ENCODE assay signal across 9 cellular contexts in genomic region chr5:217475-217859, GRCh38. TPM values are rescaled to one million over a fixed set of nuclear protein-coding genes. Genes with fewer than 3 reads are reported as not detected.
DNase-seq lines count a peak whose midpoint lies in the region; ATAC-seq, FAIRE-seq and TF ChIP-seq lines count a peak whose summit lies in the region.
"Not testable (repeated sequence)": the region's sequence is repeated elsewhere in the genome, so short reads cannot be mapped to it uniquely, and the experiment has no call there.
"Had no signal": no experiment of that assay in that cellular context is flagged by ENCODE, and none has a peak within 500 bp of the region (broad histone marks: within the 10 kb centered on the region; RNA-seq: fewer than 3 reads in every experiment).

No MANE protein-coding gene starts in this region.

- H3K36me3 ChIP-seq in lower lobe of right lung; small intestine (ENCODE audit: control insufficient read depth in 2 of 2, insufficient read depth in 2 of 2, low read length in 2 of 2): not testable (repeated sequence)

- POLR2A ChIA-PET in CD4-positive, alpha-beta T cell (lab: Charles Lee): interaction anchor here (0.6 to 3.7 kb wide), 8 partner anchors 9 to 246 kb away, joined by 3 to 49 read pairs (median 4); partner anchors contain the start of genes LRRC14B and PDCD6

- TF ChIP-seq CTCF in CD4-positive, alpha-beta T cell (IDR thresholded peaks at IDR 0.05); epithelial cell of esophagus (IDR thresholded peaks at IDR 0.05; ENCODE audit: insufficient read depth, low read depth, low read length, missing control alignments); lower lobe of right lung (IDR thresholded peaks at IDR 0.05): not testable (repeated sequence)

- peak overlapping the region; percentile 46 for H3K27ac ChIP-seq in CD4-positive, alpha-beta T cell (ENCODE audit: low read depth, low read length)
- H3K27ac ChIP-seq in lower lobe of right lung (peak overlapping the region; percentile 93), small intestine (ENCODE audit: low read depth in 1 of 2, low read length in 1 of 2) (peak overlapping the region; percentile 22 to 94)

- peak overlapping the region; percentile 72 for H3K4me3 ChIP-seq in epithelial cell of esophagus (ENCODE audit: low read length)
- H3K4me3 ChIP-seq in lower lobe of right lung: peak overlapping the region; percentile 71
- H3K4me3 ChIP-seq in small intestine (ENCODE audit: low read depth in 1 of 2, low read length in 2 of 2): peak overlapping the region; percentile 98 to 99

- 1 to 8% (median 7%) methylated on average over 4 to 6 of the region's 6 CpGs for WGBS in small intestine, 3 donors

- H3K4me1 ChIP-seq in lower lobe of right lung: peaks cover 34% of the 10 kb centered on the region
- H3K4me1 ChIP-seq in small intestine (ENCODE audit: control insufficient read depth in 2 of 2, insufficient read depth in 1 of 2, low read depth in 1 of 2, low read length in 1 of 2): not testable (repeated sequence)

- peak in 2 of 10 experiments; percentile 17 to 29 for DNase-seq in CD4-positive, alpha-beta T cell
- DNase-seq in NCI-H69 (lab: John Stamatoyannopoulos, UW): peak; percentile 47
- peak; percentile 14 for DNase-seq in activated T-helper 1 cell treated with anti-CD3 and anti-CD28 coated beads, Interleukin-12 subunit alpha, Interleukin-12 subunit beta, Interleukin-2, Interleukin-4 antibody, amounts not matched to agents 30 ng/mL and 10 ng/mL and 1 ng/mL, durations not matched to agents 14 hours and 24 hours and 36 hours (ENCODE audit: low spot score)
- DNase-seq in epithelial cell of esophagus (ENCODE audit: low read depth): peak; percentile 21
- DNase-seq in lower lobe of right lung, small intestine: not testable (repeated sequence)

- peak overlapping the region; percentile 96 for H3K27ac Mint-ChIP-seq in CD4-positive, alpha-beta T cell
- H3K27ac Mint-ChIP-seq in activated T-helper 1 cell treated with anti-CD3 and anti-CD28 coated beads, Interleukin-12 subunit alpha, Interleukin-12 subunit beta, Interleukin-2, Interleukin-4 antibody, amounts not matched to agents 30 ng/mL and 10 ng/mL and 1 ng/mL, durations not matched to agents 14 hours and 24 hours and 36 hours: peak overlapping the region; percentile 92

- CTCF ChIA-PET in CD4-positive, alpha-beta T cell (lab: Charles Lee): interaction anchor here (1.5 to 3.1 kb wide), 2 partner anchors 14 to 29 kb away, joined by 3 to 19 read pairs; no protein-coding TSS in a partner anchor

- H3K27me3 Mint-ChIP-seq in CD4-positive, alpha-beta T cell; activated T-helper 1 cell treated with anti-CD3 and anti-CD28 coated beads, Interleukin-12 subunit alpha, Interleukin-12 subunit beta, Interleukin-2, Interleukin-4 antibody, amounts not matched to agents 30 ng/mL and 10 ng/mL and 1 ng/mL, durations not matched to agents 14 hours and 24 hours and 36 hours (ENCODE audit: insufficient read depth): not testable (repeated sequence)

- peak; percentile 63 for ATAC-seq in CD4-positive, alpha-beta T cell (ENCODE audit: poor library complexity)
- ATAC-seq in GM19438 (IDR thresholded peaks at IDR 0.05; ENCODE audit: low read depth, unreplicated experiment): peak; percentile 33
- ATAC-seq in HG02981 (IDR thresholded peaks at IDR 0.05; ENCODE audit: unreplicated experiment): peak; percentile 19
- ATAC-seq in lower lobe of right lung: peak; percentile 54 to 59

- H3K9me3 Mint-ChIP-seq in CD4-positive, alpha-beta T cell; activated T-helper 1 cell treated with anti-CD3 and anti-CD28 coated beads, Interleukin-12 subunit alpha, Interleukin-12 subunit beta, Interleukin-2, Interleukin-4 antibody, amounts not matched to agents 30 ng/mL and 10 ng/mL and 1 ng/mL, durations not matched to agents 14 hours and 24 hours and 36 hours: not testable (repeated sequence)

- peaks cover 63% of the 10 kb centered on the region for H3K4me1 Mint-ChIP-seq in CD4-positive, alpha-beta T cell (ENCODE audit: low read depth)
- peaks cover 56% of the 10 kb centered on the region for H3K4me1 Mint-ChIP-seq in activated T-helper 1 cell treated with anti-CD3 and anti-CD28 coated beads, Interleukin-12 subunit alpha, Interleukin-12 subunit beta, Interleukin-2, Interleukin-4 antibody, amounts not matched to agents 30 ng/mL and 10 ng/mL and 1 ng/mL, durations not matched to agents 14 hours and 24 hours and 36 hours (ENCODE audit: low read depth)

- intact Hi-C loops in CD4-positive, alpha-beta T cell (cut with DNase I, micrococcal nuclease): loop anchor here in 1 of 2 experiments (10.0 kb wide), 1 partner anchor 227 kb away; the partner anchor contains the start of gene EXOC3
- intact Hi-C loops in activated T-helper 1 cell treated with anti-CD3 and anti-CD28 coated beads, Interleukin-12 subunit alpha, Interleukin-12 subunit beta, Interleukin-2, Interleukin-4 antibody, amounts not matched to agents 30 ng/mL and 10 ng/mL and 1 ng/mL, durations not matched to agents 14 hours and 24 hours and 36 hours (cut with micrococcal nuclease): loop anchor here (5.0 kb wide), 2 partner anchors 225 to 245 kb away; partner anchors contain the start of gene EXOC3
- intact Hi-C loops in lower lobe of right lung (cut with DNase I): not testable (repeated sequence)

- H3K36me3 Mint-ChIP-seq in CD4-positive, alpha-beta T cell (ENCODE audit: low read depth): peaks cover 59% of the 10 kb centered on the region
- peaks cover 20% of the 10 kb centered on the region for H3K36me3 Mint-ChIP-seq in activated T-helper 1 cell treated with anti-CD3 and anti-CD28 coated beads, Interleukin-12 subunit alpha, Interleukin-12 subunit beta, Interleukin-2, Interleukin-4 antibody, amounts not matched to agents 30 ng/mL and 10 ng/mL and 1 ng/mL, durations not matched to agents 14 hours and 24 hours and 36 hours (ENCODE audit: low read depth)

- not testable (repeated sequence) for H3K27me3 ChIP-seq in CD4-positive, alpha-beta T cell (ENCODE audit: control insufficient read depth, insufficient read depth, low read length); lower lobe of right lung (ENCODE audit: low read depth); small intestine (ENCODE audit: control insufficient read depth in 2 of 2, insufficient read depth in 2 of 2, low read length in 2 of 2)

- H3K9me3 ChIP-seq in CD4-positive, alpha-beta T cell (ENCODE audit: control insufficient read depth, low read length); lower lobe of right lung; small intestine (ENCODE audit: control insufficient read depth, low read depth): not testable (repeated sequence)

- peak overlapping the region; percentile 99 for H3K4me3 Mint-ChIP-seq in CD4-positive, alpha-beta T cell
- H3K4me3 Mint-ChIP-seq in activated T-helper 1 cell treated with anti-CD3 and anti-CD28 coated beads, Interleukin-12 subunit alpha, Interleukin-12 subunit beta, Interleukin-2, Interleukin-4 antibody, amounts not matched to agents 30 ng/mL and 10 ng/mL and 1 ng/mL, durations not matched to agents 14 hours and 24 hours and 36 hours: peak overlapping the region; percentile 93

- not testable (repeated sequence) for FAIRE-seq in small intestine (lab: Jason Lieb, UNC)

RNA-seq across cellular contexts. Expression of gene CCDC127, which starts 0.5 kb away (rescaled TPM):
- 1 to 10 TPM; 1.9 to 2.8 TPM for total RNA-seq in CD4-positive, alpha-beta T cell
- 9.5 and 10.9 TPM in 2 replicates for total RNA-seq in activated T-helper 1 cell treated with anti-CD3 and anti-CD28 coated beads, Interleukin-12 subunit alpha, Interleukin-12 subunit beta, Interleukin-2, Interleukin-4 antibody, amounts not matched to agents 30 ng/mL and 10 ng/mL and 1 ng/mL, durations not matched to agents 14 hours and 24 hours and 36 hours
- total RNA-seq in lower lobe of right lung: 4.9 TPM
- 1 to 10 TPM; 1.3 to 3.1 (median 1.4) TPM for polyA plus RNA-seq in small intestine

RNA-seq across cellular contexts. Expression of gene SDHA, which starts 0.7 kb away (rescaled TPM):
- total RNA-seq in CD4-positive, alpha-beta T cell: 100 to 1,000 TPM; 244 to 245 TPM
- total RNA-seq in activated T-helper 1 cell treated with anti-CD3 and anti-CD28 coated beads, Interleukin-12 subunit alpha, Interleukin-12 subunit beta, Interleukin-2, Interleukin-4 antibody, amounts not matched to agents 30 ng/mL and 10 ng/mL and 1 ng/mL, durations not matched to agents 14 hours and 24 hours and 36 hours: 135 TPM in 2 replicates
- 89.6 TPM for total RNA-seq in lower lobe of right lung
- 100 to 1,000 TPM; 208 to 377 (median 327) TPM for polyA plus RNA-seq in small intestine

RNA-seq across cellular contexts. Expression of gene LRRC14B, which starts 26.2 kb away (rescaled TPM):
- total RNA-seq in CD4-positive, alpha-beta T cell: under 1 TPM in 1 of 2 experiments, not detected in 1; 0.14 TPM
- total RNA-seq in activated T-helper 1 cell treated with anti-CD3 and anti-CD28 coated beads, Interleukin-12 subunit alpha, Interleukin-12 subunit beta, Interleukin-2, Interleukin-4 antibody, amounts not matched to agents 30 ng/mL and 10 ng/mL and 1 ng/mL, durations not matched to agents 14 hours and 24 hours and 36 hours: not detected in 2 replicates
- total RNA-seq in lower lobe of right lung: not detected
- under 1 TPM in 1 of 3 donors, not detected in 2; 0.04 TPM for polyA plus RNA-seq in small intestine
- total RNA-seq: dermis microvascular lymphatic vessel endothelial cell had no signal

RNA-seq across cellular contexts. Expression of gene PDCD6, which starts 54.0 kb away (rescaled TPM):
- total RNA-seq in CD4-positive, alpha-beta T cell: 10 to 100 TPM; 36.9 to 38.1 TPM
- 117 and 118 TPM in 2 replicates for total RNA-seq in activated T-helper 1 cell treated with anti-CD3 and anti-CD28 coated beads, Interleukin-12 subunit alpha, Interleukin-12 subunit beta, Interleukin-2, Interleukin-4 antibody, amounts not matched to agents 30 ng/mL and 10 ng/mL and 1 ng/mL, durations not matched to agents 14 hours and 24 hours and 36 hours
- total RNA-seq in lower lobe of right lung: 75.9 TPM
- polyA plus RNA-seq in small intestine: 100 to 1,000 TPM; 147 to 204 (median 202) TPM
